ENCODE assay signal across 27 cellular contexts in the genomic region with DNA sequence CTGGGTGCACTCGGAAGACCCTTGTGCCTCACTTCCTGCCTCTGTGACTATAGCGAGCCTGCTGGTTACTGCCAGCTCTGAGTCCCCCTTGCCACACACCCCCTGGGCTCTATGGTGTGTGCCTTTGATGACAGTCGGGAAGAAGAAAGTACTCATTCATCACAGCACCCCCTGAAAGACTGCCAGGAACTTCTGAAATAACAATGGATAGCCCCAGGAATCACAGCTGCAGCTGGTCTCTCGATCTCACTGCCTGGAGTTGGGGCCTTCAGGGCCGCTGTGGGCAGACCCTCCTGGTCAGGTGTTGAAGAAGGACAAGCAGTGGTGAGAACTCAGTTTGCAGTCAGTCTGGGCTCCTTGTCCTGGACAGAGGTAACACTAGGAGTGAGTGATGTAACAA. TPM values are rescaled to one million over a fixed set of nuclear protein-coding genes. Genes with fewer than 3 reads are reported as not detected.
DNase-seq lines count a peak whose midpoint lies in the region; ATAC-seq and TF ChIP-seq lines count a peak whose summit lies in the region.
"Had no signal": no experiment of that assay in that cellular context is flagged by ENCODE, and none has a peak within 500 bp of the region (broad histone marks: within the 10 kb centered on the region; RNA-seq: fewer than 3 reads in every experiment).

No MANE protein-coding gene starts in this region.

- H3K4me1 ChIP-seq in GM23338 (ENCODE audit: insufficient read depth) = 0 out of 2 replicates have a peak, but pooled peaks cover 3% of the 10 kb centered on the region

- H3F3A ChIP-seq in GM23338 (replicated peaks; ENCODE audit: low read depth) = no peaks in the 10 kb centered on the region

- H2AFZ ChIP-seq in GM23338 = no peak overlapping the region

- no peaks in the 10 kb centered on the region for H3K27me3 ChIP-seq in GM23338 (ENCODE audit: insufficient read depth)

- H3K9me3 Mint-ChIP-seq in GM23338 (peaks cover 11% of the 10 kb centered on the region), T-cell (peaks cover 0 to 7% (median 0%) of the 10 kb centered on the region in 3 donors)

- peak; percentile 22; the same call in 2 of the 3 replicates for ATAC-seq in GM23338
- ATAC-seq in T-cell (replicated peaks in 1 of 4) = no peak
- no peak for ATAC-seq in GM18502 (IDR thresholded peaks at IDR 0.05; ENCODE audit: poor library complexity, unreplicated experiment)
- ATAC-seq in HG03571 (IDR thresholded peaks at IDR 0.05; ENCODE audit: unreplicated experiment) = no peak
- ATAC-seq: HCT116 had no signal

- H4K20me1 ChIP-seq in GM23338 (replicated peaks; ENCODE audit: insufficient read depth) = no peaks in the 10 kb centered on the region

- H3K4me3 Mint-ChIP-seq in GM23338 = no peak overlapping the region
- H3K4me3 Mint-ChIP-seq in T-cell = no peak overlapping the region
- H3K4me3 Mint-ChIP-seq: activated naive CD8-positive, alpha-beta T cell treated with anti-CD3 and anti-CD28 coated beads for 36 hours had no signal

- H3K27ac ChIP-seq in GM23338 (ENCODE audit: low read depth) = no peak overlapping the region
- peak overlapping the region; percentile 88 for H3K27ac ChIP-seq in caudate nucleus (ENCODE audit: low read depth, low read length)
- H3K27ac ChIP-seq: esophagus muscularis mucosa, gastrocnemius medialis, HL-60, neutrophil, RWPE1, skin epidermis had no signal

- POLR2A ChIA-PET in T-cell (lab: Charles Lee) = no interaction called here

- H3K4me1 Mint-ChIP-seq in GM23338 (peaks cover 7% of the 10 kb centered on the region), T-cell (no peaks in the 10 kb centered on the region)
- H3K4me1 Mint-ChIP-seq: activated naive CD8-positive, alpha-beta T cell treated with anti-CD3 and anti-CD28 coated beads for 36 hours had no signal

- H3K79me2 ChIP-seq in GM23338 (replicated peaks; ENCODE audit: insufficient read depth) = no peaks in the 10 kb centered on the region

- TF ChIP-seq CTCF in GM23338 (conservative IDR thresholded peaks at IDR 0.05; ENCODE audit: low read depth in 2 of 2) = no peak

- H3K36me3 Mint-ChIP-seq in GM23338 (ENCODE audit: low read depth) = peaks cover 10% of the 10 kb centered on the region
- H3K36me3 Mint-ChIP-seq in T-cell = peaks cover 21% of the 10 kb centered on the region

- peaks cover 3% of the 10 kb centered on the region for H3K27me3 Mint-ChIP-seq in GM23338 (ENCODE audit: insufficient read depth, low read depth, poor library complexity)
- peaks cover 17 to 21% of the 10 kb centered on the region in 2 donors for H3K27me3 Mint-ChIP-seq in T-cell

- H3K4me3 ChIP-seq in GM23338 = no peak overlapping the region
- H3K4me3 ChIP-seq: esophagus muscularis mucosa, gastrocnemius medialis, skin epidermis had no signal

- H3K4me2 ChIP-seq in GM23338 = no peak overlapping the region

- H3K27ac Mint-ChIP-seq in GM23338 = no peak overlapping the region
- H3K27ac Mint-ChIP-seq in T-cell = no peak overlapping the region
- H3K27ac Mint-ChIP-seq: activated naive CD8-positive, alpha-beta T cell treated with anti-CD3 and anti-CD28 coated beads for 36 hours; activated T-helper 2 cell treated with anti-CD3 and anti-CD28 coated beads, Interferon-gamma antibody, Interleukin-2, Interleukin-4, amounts not matched to agents 10 μg/mL and 5 μg/mL and 100 μg/mL, durations not matched to agents 14 hours and 24 hours and 36 hours had no signal

- CTCF ChIA-PET in T-cell (lab: Charles Lee) = no interaction called here

- no peaks in the 10 kb centered on the region for H3K36me3 ChIP-seq in GM23338 (ENCODE audit: insufficient read depth)
- H3K36me3 ChIP-seq: gastrocnemius medialis, neutrophil had no signal

- H3K9me2 ChIP-seq in GM23338 (ENCODE audit: insufficient read depth) = no peaks in the 10 kb centered on the region

- no peak for DNase-seq in GM23338 (ENCODE audit: low spot score)
- DNase-seq in caudate nucleus (lab: John Stamatoyannopoulos, UW) = peak in 58 of 61 donors; percentile 7 to 86 (median 68)
- DNase-seq in hypothalamus (lab: John Stamatoyannopoulos, UW) = peak in 41 of 51 donors; percentile 6 to 89 (median 51)
- DNase-seq in pons (ENCODE audit: low spot score) = peak; percentile 98
- no peak for DNase-seq in T-cell
- no peak for DNase-seq in DMS114 treated with DMSO at 0.1 percent for 48 hours (lab: John Stamatoyannopoulos, UW; ENCODE audit: unreplicated experiment)
- DNase-seq: activated CD4-positive, alpha-beta T cell treated with anti-CD3 and anti-CD28 coated beads, Interleukin-2, amount 50 U/mL, for 48 hours; activated CD4-positive, CD25-positive, alpha-beta regulatory T cell; activated CD8-positive, alpha-beta memory T cell treated with anti-CD3 and anti-CD28 coated beads, Interleukin-2, amount 50 U/mL, for 48 hours; activated naive CD8-positive, alpha-beta T cell treated with anti-CD3 and anti-CD28 coated beads for 36 hours; Calu3; cerebellar nuclear complex; effector CD4-positive, alpha-beta T cell; gastrocnemius medialis; NCI-H1694 treated with DMSO at 0.1 percent for 48 hours; NCI-H2171 treated with DMSO at 0.1 percent for 48 hours; NCI-H69; stimulated activated CD4-positive, alpha-beta T cell treated with anti-CD3 and anti-CD28 coated beads, Interleukin-2, amount 100 ng/mL, for 24 hours had no signal

TF ChIP-seq in GM23338, 12 proteins besides CTCF, POLR2A, EP300 and RAD21 (continues in another document):
- TF ChIP-seq EZH2phosphoT487 (IDR thresholded peaks at IDR 0.05; ENCODE audit: unreplicated experiment) = no peak
- TF ChIP-seq EZH2 (IDR thresholded peaks at IDR 0.05; ENCODE audit: low read depth, unreplicated experiment) = no peak
- no peak for TF ChIP-seq ZNF114 (CRISPR knock-in tag; IDR thresholded peaks at IDR 0.05)

RNA-seq across cellular contexts. Expression of a gene that starts 9.8 kb away (rescaled TPM):
- 14.4 and 18.6 TPM in 2 replicates for total RNA-seq in GM23338 (2014; rRNA removed; shearing (Covaris generic))
- polyA plus RNA-seq in GM23338 (2016; fragmentation: Nextera tagmentation; extraction: Ambion mirVana) = 10.5 and 11.7 TPM in 2 replicates
- total RNA-seq in T-cell = 10 to 100 TPM; 13.1 to 15.7 (median 13.9) TPM

RNA-seq across cellular contexts. Expression of a gene that starts 10.1 kb away (rescaled TPM):
- total RNA-seq in GM23338 (2014; rRNA removed; shearing (Covaris generic)) = 8.7 and 19.3 TPM in 2 replicates
- polyA plus RNA-seq in GM23338 (2016; fragmentation: Nextera tagmentation; extraction: Ambion mirVana) = 22.0 and 24.2 TPM in 2 replicates
- total RNA-seq in T-cell = 10 to 100 TPM in 1 of 5 donors, 1 to 10 TPM in 4; 7.3 to 10.0 (median 8.8) TPM

RNA-seq across cellular contexts. Expression of a gene that starts 36.4 kb away (rescaled TPM):
- 6.5 and 9.1 TPM in 2 replicates for total RNA-seq in GM23338 (2014; rRNA removed; shearing (Covaris generic))
- 6.4 and 7.0 TPM in 2 replicates for polyA plus RNA-seq in GM23338 (2016; fragmentation: Nextera tagmentation; extraction: Ambion mirVana)
- 10 to 100 TPM; 17.4 to 23.0 (median 21.8) TPM for total RNA-seq in T-cell

RNA-seq across cellular contexts. Expression of a gene that starts 58.7 kb away (rescaled TPM):
- 5.5 and 6.5 TPM in 2 replicates for total RNA-seq in GM23338 (2014; rRNA removed; shearing (Covaris generic))
- polyA plus RNA-seq in GM23338 (2016; fragmentation: Nextera tagmentation; extraction: Ambion mirVana) = 3.7 TPM in 2 replicates
- 1 to 10 TPM; 3.9 to 7.0 (median 5.5) TPM for total RNA-seq in T-cell

Comparison
In these comparisons a context has a peak if more than half of its experiments do, and no peak if none do; other contexts are left out.
1. DNase-seq: peak in caudate nucleus (58 of 61), hypothalamus (41 of 51) and pons (single experiment); none in GM23338 (single experiment), T-cell (0 of 34) and DMS114 treated with DMSO at 0.1 percent for 48 hours (single experiment).